14 cellular contexts compared by ENCODE assay signal in the genomic region with DNA sequence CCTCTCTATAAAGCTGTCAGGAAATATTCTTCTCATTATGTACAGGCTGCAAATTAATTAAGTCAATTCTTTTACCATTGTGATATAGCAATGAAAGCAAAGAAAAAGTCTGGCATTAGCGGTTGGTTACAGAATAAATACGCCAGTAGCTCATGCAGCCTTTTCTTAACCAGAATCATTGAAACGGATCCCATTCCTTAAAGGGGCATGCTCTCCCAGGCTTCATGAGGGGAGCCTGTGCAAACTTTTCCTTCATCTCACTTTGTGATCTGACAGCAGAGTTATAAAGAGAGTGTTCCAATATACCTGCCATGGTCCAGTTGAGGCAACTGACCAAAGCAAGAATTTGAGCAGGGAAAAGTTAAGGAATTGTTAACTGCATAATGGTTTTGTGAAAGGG.
DNase-seq lines count a peak whose midpoint lies in the region; ATAC-seq and TF ChIP-seq lines count a peak whose summit lies in the region.
"Had no signal": no experiment of that assay in that cellular context is flagged by ENCODE, and none has a peak within 500 bp of the region (broad histone marks: within the 10 kb centered on the region; RNA-seq: fewer than 3 reads in every experiment).

No MANE protein-coding gene starts in this region.

- BruUV-seq in A673 (replicated peaks; lab: Mats Ljungman, UMichigan), result no TSS peak

- H3K36me3 Mint-ChIP-seq in WTC11 (no peaks in the 10 kb centered on the region), osteocyte (ENCODE audit: unreplicated experiment) (no peaks in the 10 kb centered on the region)
- H3K36me3 Mint-ChIP-seq: activated naive CD4-positive, alpha-beta T cell treated with anti-CD3 and anti-CD28 coated beads, Interleukin-2, amount 10 ng/mL, durations not matched to agents 7 days and 5 days; CD4-positive, alpha-beta memory T cell had no signal

- no peak overlapping the region for H4K91ac ChIP-seq in neuronal stem cell (ENCODE audit: low read depth, low read length, poor library complexity)

- H3K14ac ChIP-seq in neuronal stem cell (ENCODE audit: low read length), result no peak overlapping the region

- H3K18ac ChIP-seq in neuronal stem cell (ENCODE audit: low read length), result no peak overlapping the region

- H3K9me3 ChIP-seq in A673 (ENCODE audit: low read depth, low read length, poor library complexity, severe bottlenecking) (no peaks in the 10 kb centered on the region), iPS-18a (ENCODE audit: control insufficient read depth, low read depth, low read length) (no peaks in the 10 kb centered on the region), neuronal stem cell (replicated peaks in 1 of 2; ENCODE audit: control insufficient read depth in 2 of 2, insufficient read depth in 1 of 2, low read depth in 1 of 2, low read length in 2 of 2) (no peaks in the 10 kb centered on the region)
- H3K9me3 ChIP-seq: esophagus squamous epithelium had no signal

- H2BK120ac ChIP-seq in neuronal stem cell (ENCODE audit: low read depth, low read length), result no peak overlapping the region

- H3K4me1 Mint-ChIP-seq in WTC11 (peaks cover 40% of the 10 kb centered on the region), osteocyte (ENCODE audit: unreplicated experiment) (no peaks in the 10 kb centered on the region)
- H3K4me1 Mint-ChIP-seq: activated naive CD4-positive, alpha-beta T cell treated with anti-CD3 and anti-CD28 coated beads, Interleukin-2, amount 10 ng/mL, durations not matched to agents 7 days and 5 days; CD4-positive, alpha-beta memory T cell had no signal

- peak overlapping the region; percentile 95 for H2AFZ ChIP-seq in neuronal stem cell (ENCODE audit: low read length)

- ATAC-seq in WTC11 (peak; percentile 10), HG03571 (IDR thresholded peaks at IDR 0.05; ENCODE audit: unreplicated experiment) (no peak)
- ATAC-seq: stimulated activated naive CD8-positive, alpha-beta T cell treated with anti-CD3 and anti-CD28 coated beads, Interleukin-15, Interleukin-2, amounts not matched to agents 100 U/mL and 50 U/mL, for 24 hours had no signal

- H3K4me2 ChIP-seq in neuronal stem cell (ENCODE audit: insufficient read depth, low read length, poor library complexity, severe bottlenecking), result peak overlapping the region; percentile 37

- peak overlapping the region; percentile 53 for H3K4me3 Mint-ChIP-seq in WTC11
- no peak overlapping the region for H3K4me3 Mint-ChIP-seq in osteocyte (ENCODE audit: unreplicated experiment)
- H3K4me3 Mint-ChIP-seq: activated CD4-positive, alpha-beta T cell treated with anti-CD3 and anti-CD28 coated beads, Interleukin-2, amount 10 ng/mL, durations not matched to agents 7 days and 5 days; activated naive CD4-positive, alpha-beta T cell treated with anti-CD3 and anti-CD28 coated beads, Interleukin-2, amount 10 ng/mL, durations not matched to agents 7 days and 5 days; CD4-positive, alpha-beta memory T cell had no signal

- POLR2A ChIA-PET in A673 (lab: Charles Lee; ENCODE audit: low non-redundant PET) (no interaction called here), WTC11 (lab: Charles Lee) (no interaction called here)

- no peaks in the 10 kb centered on the region for H3K9me3 Mint-ChIP-seq in WTC11
- H3K9me3 Mint-ChIP-seq in osteocyte (ENCODE audit: unreplicated experiment), result no peaks in the 10 kb centered on the region
- H3K9me3 Mint-ChIP-seq: activated CD4-positive, alpha-beta T cell treated with anti-CD3 and anti-CD28 coated beads, Interleukin-2, amount 10 ng/mL, durations not matched to agents 7 days and 5 days; activated naive CD4-positive, alpha-beta T cell treated with anti-CD3 and anti-CD28 coated beads, Interleukin-2, amount 10 ng/mL, durations not matched to agents 7 days and 5 days had no signal

- H3K27me3 Mint-ChIP-seq in WTC11 (ENCODE audit: low read depth) (peaks cover 10% of the 10 kb centered on the region), osteocyte (ENCODE audit: unreplicated experiment) (peaks cover 10% of the 10 kb centered on the region)

- H2AK5ac ChIP-seq in neuronal stem cell (ENCODE audit: low read depth, low read length), result no peak overlapping the region

- H2BK15ac ChIP-seq in neuronal stem cell (ENCODE audit: low read length), result no peak overlapping the region

- H3K27ac Mint-ChIP-seq in WTC11 (peak overlapping the region; percentile 43), osteocyte (ENCODE audit: unreplicated experiment) (no peak overlapping the region)
- H3K27ac Mint-ChIP-seq: activated CD4-positive, alpha-beta T cell treated with anti-CD3 and anti-CD28 coated beads, Interleukin-2, amount 10 ng/mL, durations not matched to agents 7 days and 5 days; activated naive CD4-positive, alpha-beta T cell treated with anti-CD3 and anti-CD28 coated beads, Interleukin-2, amount 10 ng/mL, durations not matched to agents 7 days and 5 days; CD4-positive, alpha-beta memory T cell had no signal

- no peak overlapping the region for H2BK5ac ChIP-seq in neuronal stem cell (ENCODE audit: low read length)

- no peak overlapping the region for H3K23ac ChIP-seq in neuronal stem cell (ENCODE audit: low read depth, low read length, poor library complexity)

- H3K36me3 ChIP-seq in A673 (ENCODE audit: insufficient read depth, low read length, poor library complexity, severe bottlenecking), result no peaks in the 10 kb centered on the region
- no peaks in the 10 kb centered on the region for H3K36me3 ChIP-seq in iPS-18a (ENCODE audit: control insufficient read depth, low read depth, low read length)
- H3K36me3 ChIP-seq in neuronal stem cell (replicated peaks in 1 of 2; ENCODE audit: control insufficient read depth in 2 of 2, insufficient read depth in 2 of 2, low read length in 2 of 2), result no peaks in the 10 kb centered on the region
- H3K36me3 ChIP-seq: esophagus squamous epithelium had no signal

- no peaks in the 10 kb centered on the region for H3K79me1 ChIP-seq in neuronal stem cell (ENCODE audit: low read depth, low read length)

- no peak overlapping the region for H3K27ac ChIP-seq in A673 (ENCODE audit: low read depth, low read length, poor library complexity, severe bottlenecking)
- no peak overlapping the region for H3K27ac ChIP-seq in iPS-18a (ENCODE audit: low read length)
- H3K27ac ChIP-seq in neuronal stem cell (replicated peaks; ENCODE audit: low read length), result no peak overlapping the region
- H3K27ac ChIP-seq: esophagus squamous epithelium had no signal

- H3K4me1 ChIP-seq in A673 (ENCODE audit: insufficient read depth, low read length, poor library complexity, severe bottlenecking), result no peaks in the 10 kb centered on the region
- H3K4me1 ChIP-seq in iPS-18a (ENCODE audit: control insufficient read depth, low read depth, low read length), result peaks cover 10% of the 10 kb centered on the region
- peaks cover 5 to 7% of the 10 kb centered on the region in 2 donors for H3K4me1 ChIP-seq in neuronal stem cell (ENCODE audit: control insufficient read depth in 2 of 2, insufficient read depth in 1 of 2, low read depth in 1 of 2, low read length in 2 of 2)
- H3K4me1 ChIP-seq: esophagus squamous epithelium had no signal

- no CpG with 5 or more reads among the region's 3 CpGs for WGBS in neuronal stem cell (ENCODE audit: extremely low coverage in 2 of 2, insufficient read length in 2 of 2, insufficient replicate concordance in 1 of 2), 2 donors

- H3K4me3 ChIP-seq in A673 (ENCODE audit: low read depth, low read length, poor library complexity, severe bottlenecking) (peak overlapping the region; percentile 14), iPS-18a (ENCODE audit: low read length) (peak overlapping the region; percentile 36), neuronal stem cell (ENCODE audit: low read length in 2 of 2) (no peak overlapping the region)

- DNase-seq in A673 (ENCODE audit: low spot score) (no peak), WTC11 (ENCODE audit: low spot score) (no peak), neuronal stem cell (ENCODE audit: low spot score) (no peak), mucosa of gallbladder (ENCODE audit: low spot score) (no peak), cerebellar nuclear complex (lab: John Stamatoyannopoulos, UW) (no peak), osteocyte (ENCODE audit: extremely low spot score, unreplicated experiment) (no peak)
- DNase-seq: CD4-positive, alpha-beta memory T cell; esophagus squamous epithelium; NCI-H1436 treated with DMSO at 0.1 percent for 48 hours had no signal

- H3K4ac ChIP-seq in neuronal stem cell (ENCODE audit: low read length), result no peak overlapping the region

- peaks cover 74% of the 10 kb centered on the region for H3K27me3 ChIP-seq in A673 (replicated peaks; ENCODE audit: insufficient read depth, low read depth, low read length, poor library complexity)
- H3K27me3 ChIP-seq in iPS-18a (ENCODE audit: control insufficient read depth, insufficient read depth, low read length), result no peaks in the 10 kb centered on the region
- H3K27me3 ChIP-seq in neuronal stem cell (ENCODE audit: control insufficient read depth in 3 of 3, insufficient read depth in 3 of 3, low read depth in 1 of 3, low read length in 3 of 3), result peaks cover 0 to 3% (median 0%) of the 10 kb centered on the region in 3 experiments
- H3K27me3 ChIP-seq: esophagus squamous epithelium had no signal

- TF ChIP-seq CTCF in A673 (conservative IDR thresholded peaks at IDR 0.05; ENCODE audit: low read depth, low read length), result no peak
- TF ChIP-seq CTCF in WTC11 (IDR thresholded peaks at IDR 0.05), result no peak
- no peak for TF ChIP-seq CTCF in osteocyte (IDR thresholded peaks at IDR 0.05)

- CTCF ChIA-PET in A673 (lab: Charles Lee) (interaction anchor here (1.1 to 2.5 kb wide), 3 partner anchors 12 to 256 kb away, joined by 8 to 19 read pairs (median 8); no protein-coding TSS in a partner anchor), WTC11 (lab: Charles Lee) (interaction anchor here (0.7 to 4.8 kb wide), 27 partner anchors 10 to 448 kb away, joined by 3 to 65 read pairs (median 5); no protein-coding TSS in a partner anchor)

- H4K8ac ChIP-seq in neuronal stem cell (ENCODE audit: low read depth, low read length), result no peak overlapping the region

- intact Hi-C loops in A673 (cut with micrococcal nuclease; ENCODE audit: unreplicated experiment), result loop anchor here (1.0 to 10.0 kb wide), 3 partner anchors 172 to 619 kb away; no protein-coding TSS in a partner anchor

- no peak overlapping the region for H2BK12ac ChIP-seq in neuronal stem cell (ENCODE audit: low read length)

- H3K9ac ChIP-seq in iPS-18a (ENCODE audit: low read length) (no peak overlapping the region), neuronal stem cell (ENCODE audit: low read depth, low read length, poor library complexity) (no peak overlapping the region)

TF ChIP-seq in WTC11, 78 proteins besides CTCF, POLR2A, EP300 and RAD21 (continues in another document):
- TF ChIP-seq, protein P1, sequence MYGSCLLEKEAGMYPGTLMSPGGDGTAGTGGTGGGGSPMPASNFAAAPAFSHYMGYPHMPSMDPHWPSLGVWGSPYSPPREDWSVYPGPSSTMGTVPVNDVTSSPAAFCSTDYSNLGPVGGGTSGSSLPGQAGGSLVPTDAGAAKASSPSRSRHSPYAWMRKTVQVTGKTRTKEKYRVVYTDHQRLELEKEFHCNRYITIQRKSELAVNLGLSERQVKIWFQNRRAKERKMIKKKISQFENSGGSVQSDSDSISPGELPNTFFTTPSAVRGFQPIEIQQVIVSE (CRISPR knock-in tag; IDR thresholded peaks at IDR 0.05; ENCODE audit: borderline replicate concordance), result no peak

Comparison
In these comparisons a context has a peak if more than half of its experiments do, and no peak if none do; other contexts are left out.
1. H3K4me3 ChIP-seq: peak in A673 (single experiment) and iPS-18a (single experiment); none in neuronal stem cell (0 of 2).